Comparison of ENCODE assay signal across 1 cellular context in the genomic region with DNA sequence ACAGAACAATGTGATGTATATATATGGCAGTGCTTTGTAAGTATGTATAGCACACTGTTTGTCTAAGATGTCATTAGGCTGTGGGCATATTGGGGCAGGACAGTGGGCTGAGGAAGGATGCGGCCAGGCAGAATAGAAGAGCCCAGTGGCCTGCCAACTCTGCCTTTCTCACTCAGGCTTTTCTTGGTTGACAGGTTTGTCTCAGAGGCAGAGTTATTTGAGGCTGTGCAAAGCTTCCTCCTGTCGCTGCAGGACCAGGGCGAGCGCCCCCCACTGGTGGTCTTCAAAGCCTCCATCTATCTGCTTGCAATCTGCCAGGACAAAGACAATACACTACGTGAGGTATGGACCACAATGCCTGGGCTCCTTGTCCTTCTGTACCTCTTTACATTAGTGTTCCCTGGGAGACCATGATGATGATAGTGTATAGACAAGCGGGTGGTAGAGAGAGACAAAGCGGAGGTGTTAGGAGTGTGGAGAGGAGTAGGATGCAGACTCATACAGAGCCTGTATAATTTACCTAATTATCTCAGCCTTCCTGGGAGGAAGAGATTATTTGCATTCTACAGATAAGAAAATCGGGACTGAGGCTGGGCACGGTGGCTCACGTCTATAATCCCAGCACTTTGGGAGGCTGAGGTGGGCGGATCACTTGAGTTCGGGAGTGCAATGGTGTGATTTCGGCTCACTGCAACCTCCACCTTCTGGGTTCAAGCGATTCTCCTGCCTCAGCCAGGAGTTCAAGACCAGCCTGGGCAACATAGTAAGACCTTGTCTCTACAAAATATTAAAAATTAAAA.
TF ChIP-seq lines count a peak whose summit lies in the region.

No MANE protein-coding gene starts in this region.

TF ChIP-seq in GM12878, 131 proteins besides CTCF, POLR2A, EP300 and RAD21 (continued from another document):
- TF ChIP-seq, protein P1, sequence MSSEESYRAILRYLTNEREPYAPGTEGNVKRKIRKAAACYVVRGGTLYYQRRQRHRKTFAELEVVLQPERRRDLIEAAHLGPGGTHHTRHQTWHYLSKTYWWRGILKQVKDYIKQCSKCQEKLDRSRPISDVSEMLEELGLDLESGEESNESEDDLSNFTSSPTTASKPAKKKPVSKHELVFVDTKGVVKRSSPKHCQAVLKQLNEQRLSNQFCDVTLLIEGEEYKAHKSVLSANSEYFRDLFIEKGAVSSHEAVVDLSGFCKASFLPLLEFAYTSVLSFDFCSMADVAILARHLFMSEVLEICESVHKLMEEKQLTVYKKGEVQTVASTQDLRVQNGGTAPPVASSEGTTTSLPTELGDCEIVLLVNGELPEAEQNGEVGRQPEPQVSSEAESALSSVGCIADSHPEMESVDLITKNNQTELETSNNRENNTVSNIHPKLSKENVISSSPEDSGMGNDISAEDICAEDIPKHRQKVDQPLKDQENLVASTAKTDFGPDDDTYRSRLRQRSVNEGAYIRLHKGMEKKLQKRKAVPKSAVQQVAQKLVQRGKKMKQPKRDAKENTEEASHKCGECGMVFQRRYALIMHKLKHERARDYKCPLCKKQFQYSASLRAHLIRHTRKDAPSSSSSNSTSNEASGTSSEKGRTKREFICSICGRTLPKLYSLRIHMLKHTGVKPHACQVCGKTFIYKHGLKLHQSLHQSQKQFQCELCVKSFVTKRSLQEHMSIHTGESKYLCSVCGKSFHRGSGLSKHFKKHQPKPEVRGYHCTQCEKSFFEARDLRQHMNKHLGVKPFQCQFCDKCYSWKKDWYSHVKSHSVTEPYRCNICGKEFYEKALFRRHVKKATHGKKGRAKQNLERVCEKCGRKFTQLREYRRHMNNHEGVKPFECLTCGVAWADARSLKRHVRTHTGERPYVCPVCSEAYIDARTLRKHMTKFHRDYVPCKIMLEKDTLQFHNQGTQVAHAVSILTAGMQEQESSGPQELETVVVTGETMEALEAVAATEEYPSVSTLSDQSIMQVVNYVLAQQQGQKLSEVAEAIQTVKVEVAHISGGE (CRISPR knock-in tag; IDR thresholded peaks at IDR 0.05), result no peak
TF ChIP-seq in GM12878: peak in this region for 2.
